2 cellular contexts compared by ENCODE assay signal in the genomic region with DNA sequence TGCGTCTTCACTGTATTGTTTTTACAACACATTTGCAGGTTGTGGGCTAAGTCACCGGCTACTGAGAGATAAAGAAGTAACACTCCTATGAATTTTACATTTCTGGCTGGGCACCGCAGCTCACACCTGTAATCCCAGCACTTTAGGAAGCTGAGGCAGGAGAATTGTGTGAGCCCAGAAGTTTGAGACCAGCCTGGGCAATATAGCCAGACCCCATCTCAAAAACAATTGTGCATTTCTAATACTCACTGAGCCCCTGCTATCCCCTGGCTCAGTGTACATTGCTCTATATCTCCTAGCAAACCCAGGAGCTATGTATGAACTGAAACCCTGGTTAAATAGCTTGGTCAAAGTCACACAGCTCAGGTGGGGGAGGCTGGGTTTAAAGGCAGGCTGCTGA.
TF ChIP-seq lines count a peak whose summit lies in the region.

No MANE protein-coding gene starts in this region.

TF ChIP-seq in SK-N-SH, 30 proteins besides CTCF, POLR2A, EP300 and RAD21 (continued from another document):
- TF ChIP-seq, protein P1, sequence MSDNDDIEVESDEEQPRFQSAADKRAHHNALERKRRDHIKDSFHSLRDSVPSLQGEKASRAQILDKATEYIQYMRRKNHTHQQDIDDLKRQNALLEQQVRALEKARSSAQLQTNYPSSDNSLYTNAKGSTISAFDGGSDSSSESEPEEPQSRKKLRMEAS (IDR thresholded peaks at IDR 0.05; ENCODE audit: low read depth): no peak
- TF ChIP-seq ELF1 (IDR thresholded peaks at IDR 0.05) (no peak), NRF1 (IDR thresholded peaks at IDR 0.05; ENCODE audit: low read depth, low read length) (no peak), FOXJ3 (CRISPR knock-in tag; IDR thresholded peaks at IDR 0.05) (no peak), SMC3 (IDR thresholded peaks at IDR 0.05; ENCODE audit: low read depth, low read length) (no peak), RCOR1 (IDR thresholded peaks at IDR 0.05; ENCODE audit: low read length) (no peak), USF2 (IDR thresholded peaks at IDR 0.05; ENCODE audit: borderline replicate concordance, low read depth, low read length) (no peak), TCF12 (IDR thresholded peaks at IDR 0.05) (no peak), SIN3A (IDR thresholded peaks at IDR 0.05; ENCODE audit: borderline replicate concordance, low read depth, low read length) (no peak), GATA2 (CRISPR knock-in tag; IDR thresholded peaks at IDR 0.05) (no peak), FOXM1 (IDR thresholded peaks at IDR 0.05; ENCODE audit: low read depth) (no peak), POLR2AphosphoS5 (IDR thresholded peaks at IDR 0.05; ENCODE audit: low read depth, low read length) (no peak), IRF3 (IDR thresholded peaks at IDR 0.05; ENCODE audit: low read depth, low read length) (no peak), TAF1 (IDR thresholded peaks at IDR 0.05; ENCODE audit: borderline replicate concordance, low read depth, low read length) (no peak)
- TF ChIP-seq, protein P2, sequence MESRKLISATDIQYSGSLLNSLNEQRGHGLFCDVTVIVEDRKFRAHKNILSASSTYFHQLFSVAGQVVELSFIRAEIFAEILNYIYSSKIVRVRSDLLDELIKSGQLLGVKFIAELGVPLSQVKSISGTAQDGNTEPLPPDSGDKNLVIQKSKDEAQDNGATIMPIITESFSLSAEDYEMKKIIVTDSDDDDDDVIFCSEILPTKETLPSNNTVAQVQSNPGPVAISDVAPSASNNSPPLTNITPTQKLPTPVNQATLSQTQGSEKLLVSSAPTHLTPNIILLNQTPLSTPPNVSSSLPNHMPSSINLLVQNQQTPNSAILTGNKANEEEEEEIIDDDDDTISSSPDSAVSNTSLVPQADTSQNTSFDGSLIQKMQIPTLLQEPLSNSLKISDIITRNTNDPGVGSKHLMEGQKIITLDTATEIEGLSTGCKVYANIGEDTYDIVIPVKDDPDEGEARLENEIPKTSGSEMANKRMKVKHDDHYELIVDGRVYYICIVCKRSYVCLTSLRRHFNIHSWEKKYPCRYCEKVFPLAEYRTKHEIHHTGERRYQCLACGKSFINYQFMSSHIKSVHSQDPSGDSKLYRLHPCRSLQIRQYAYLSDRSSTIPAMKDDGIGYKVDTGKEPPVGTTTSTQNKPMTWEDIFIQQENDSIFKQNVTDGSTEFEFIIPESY (IDR thresholded peaks at IDR 0.05; ENCODE audit: borderline replicate concordance, low read depth): no peak
- TF ChIP-seq, protein P3, sequence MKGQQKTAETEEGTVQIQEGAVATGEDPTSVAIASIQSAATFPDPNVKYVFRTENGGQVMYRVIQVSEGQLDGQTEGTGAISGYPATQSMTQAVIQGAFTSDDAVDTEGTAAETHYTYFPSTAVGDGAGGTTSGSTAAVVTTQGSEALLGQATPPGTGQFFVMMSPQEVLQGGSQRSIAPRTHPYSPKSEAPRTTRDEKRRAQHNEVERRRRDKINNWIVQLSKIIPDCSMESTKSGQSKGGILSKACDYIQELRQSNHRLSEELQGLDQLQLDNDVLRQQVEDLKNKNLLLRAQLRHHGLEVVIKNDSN (IDR thresholded peaks at IDR 0.05; ENCODE audit: borderline replicate concordance, low read depth): no peak
- TF ChIP-seq, protein P4, sequence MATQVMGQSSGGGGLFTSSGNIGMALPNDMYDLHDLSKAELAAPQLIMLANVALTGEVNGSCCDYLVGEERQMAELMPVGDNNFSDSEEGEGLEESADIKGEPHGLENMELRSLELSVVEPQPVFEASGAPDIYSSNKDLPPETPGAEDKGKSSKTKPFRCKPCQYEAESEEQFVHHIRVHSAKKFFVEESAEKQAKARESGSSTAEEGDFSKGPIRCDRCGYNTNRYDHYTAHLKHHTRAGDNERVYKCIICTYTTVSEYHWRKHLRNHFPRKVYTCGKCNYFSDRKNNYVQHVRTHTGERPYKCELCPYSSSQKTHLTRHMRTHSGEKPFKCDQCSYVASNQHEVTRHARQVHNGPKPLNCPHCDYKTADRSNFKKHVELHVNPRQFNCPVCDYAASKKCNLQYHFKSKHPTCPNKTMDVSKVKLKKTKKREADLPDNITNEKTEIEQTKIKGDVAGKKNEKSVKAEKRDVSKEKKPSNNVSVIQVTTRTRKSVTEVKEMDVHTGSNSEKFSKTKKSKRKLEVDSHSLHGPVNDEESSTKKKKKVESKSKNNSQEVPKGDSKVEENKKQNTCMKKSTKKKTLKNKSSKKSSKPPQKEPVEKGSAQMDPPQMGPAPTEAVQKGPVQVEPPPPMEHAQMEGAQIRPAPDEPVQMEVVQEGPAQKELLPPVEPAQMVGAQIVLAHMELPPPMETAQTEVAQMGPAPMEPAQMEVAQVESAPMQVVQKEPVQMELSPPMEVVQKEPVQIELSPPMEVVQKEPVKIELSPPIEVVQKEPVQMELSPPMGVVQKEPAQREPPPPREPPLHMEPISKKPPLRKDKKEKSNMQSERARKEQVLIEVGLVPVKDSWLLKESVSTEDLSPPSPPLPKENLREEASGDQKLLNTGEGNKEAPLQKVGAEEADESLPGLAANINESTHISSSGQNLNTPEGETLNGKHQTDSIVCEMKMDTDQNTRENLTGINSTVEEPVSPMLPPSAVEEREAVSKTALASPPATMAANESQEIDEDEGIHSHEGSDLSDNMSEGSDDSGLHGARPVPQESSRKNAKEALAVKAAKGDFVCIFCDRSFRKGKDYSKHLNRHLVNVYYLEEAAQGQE (IDR thresholded peaks at IDR 0.05; ENCODE audit: low read depth, low read length): no peak

TF ChIP-seq in SK-N-SH treated with all-trans-retinoic acid at 6 μM for 48 hours, 23 proteins besides CTCF, POLR2A, EP300 and RAD21 (continued from another document):
- TF ChIP-seq, protein P5, sequence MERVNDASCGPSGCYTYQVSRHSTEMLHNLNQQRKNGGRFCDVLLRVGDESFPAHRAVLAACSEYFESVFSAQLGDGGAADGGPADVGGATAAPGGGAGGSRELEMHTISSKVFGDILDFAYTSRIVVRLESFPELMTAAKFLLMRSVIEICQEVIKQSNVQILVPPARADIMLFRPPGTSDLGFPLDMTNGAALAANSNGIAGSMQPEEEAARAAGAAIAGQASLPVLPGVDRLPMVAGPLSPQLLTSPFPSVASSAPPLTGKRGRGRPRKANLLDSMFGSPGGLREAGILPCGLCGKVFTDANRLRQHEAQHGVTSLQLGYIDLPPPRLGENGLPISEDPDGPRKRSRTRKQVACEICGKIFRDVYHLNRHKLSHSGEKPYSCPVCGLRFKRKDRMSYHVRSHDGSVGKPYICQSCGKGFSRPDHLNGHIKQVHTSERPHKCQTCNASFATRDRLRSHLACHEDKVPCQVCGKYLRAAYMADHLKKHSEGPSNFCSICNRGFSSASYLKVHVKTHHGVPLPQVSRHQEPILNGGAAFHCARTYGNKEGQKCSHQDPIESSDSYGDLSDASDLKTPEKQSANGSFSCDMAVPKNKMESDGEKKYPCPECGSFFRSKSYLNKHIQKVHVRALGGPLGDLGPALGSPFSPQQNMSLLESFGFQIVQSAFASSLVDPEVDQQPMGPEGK (CRISPR knock-in tag; IDR thresholded peaks at IDR 0.05; ENCODE audit: borderline replicate concordance): no peak
- TF ChIP-seq ZNF8 (CRISPR knock-in tag; IDR thresholded peaks at IDR 0.05): no peak
